In genomic region chr4:87541521-87541920, GRCh38 we compare ENCODE assay signal across 28 cellular contexts. TPM values are rescaled to one million over a fixed set of nuclear protein-coding genes. Genes with fewer than 3 reads are reported as not detected.
DNase-seq lines count a peak whose midpoint lies in the region; ATAC-seq and TF ChIP-seq lines count a peak whose summit lies in the region.
"Had no signal": no experiment of that assay in that cellular context is flagged by ENCODE, and none has a peak within 500 bp of the region (broad histone marks: within the 10 kb centered on the region; RNA-seq: fewer than 3 reads in every experiment).

No MANE protein-coding gene starts in this region.

- no peaks in the 10 kb centered on the region for H3K27me3 Mint-ChIP-seq in CD4-positive, alpha-beta T cell
- H3K27me3 Mint-ChIP-seq: activated CD8-positive, alpha-beta T cell treated with anti-CD3 and anti-CD28 coated beads for 36 hours; activated T-helper 17 cell treated with anti-CD3 and anti-CD28 coated beads, Interleukin-2, amount 50 U/mL, for 72 hours; stimulated activated naive CD8-positive, alpha-beta T cell treated with anti-CD3 and anti-CD28 coated beads, Interleukin-15, amount 100 ng/mL, for 72 hours had no signal

- TF ChIP-seq EP300 in gastroesophageal sphincter (IDR thresholded peaks at IDR 0.05) (no peak), tibial nerve (IDR thresholded peaks at IDR 0.05) (no peak)

- H3K36me3 Mint-ChIP-seq in CD4-positive, alpha-beta T cell (ENCODE audit: low read depth), result no peaks in the 10 kb centered on the region
- H3K36me3 Mint-ChIP-seq: activated naive CD4-positive, alpha-beta T cell treated with anti-CD3 and anti-CD28 coated beads, Interleukin-2, amount 50 U/mL, for 72 hours had no signal

- ATAC-seq in gastroesophageal sphincter, result no peak
- ATAC-seq in CD4-positive, alpha-beta T cell (ENCODE audit: poor library complexity), result no peak
- ATAC-seq: activated CD8-positive, alpha-beta T cell treated with anti-CD3 and anti-CD28 coated beads for 36 hours; activated naive CD4-positive, alpha-beta T cell treated with anti-CD3 and anti-CD28 coated beads, Interleukin-2, amount 50 U/mL, for 72 hours; activated T-helper 17 cell treated with anti-CD3 and anti-CD28 coated beads, Interleukin-2, amount 50 U/mL, for 72 hours; SK-N-SH treated with all-trans-retinoic acid at 6 μM for 48 hours; stimulated activated naive CD8-positive, alpha-beta T cell treated with anti-CD3 and anti-CD28 coated beads, Interleukin-15, amount 100 ng/mL, for 72 hours had no signal

- H3K27me3 ChIP-seq in gastroesophageal sphincter (no peaks in the 10 kb centered on the region), prostate gland (replicated peaks; ENCODE audit: insufficient read depth) (no peaks in the 10 kb centered on the region), tibial nerve (no peaks in the 10 kb centered on the region)
- H3K27me3 ChIP-seq in CD4-positive, alpha-beta T cell (ENCODE audit: control insufficient read depth, insufficient read depth, low read length), result no peaks in the 10 kb centered on the region
- H3K27me3 ChIP-seq: cardiac muscle cell, neutrophil had no signal

- CTCF ChIA-PET in CD4-positive, alpha-beta T cell (lab: Charles Lee), result no interaction called here

- H3K4me1 Mint-ChIP-seq in CD4-positive, alpha-beta T cell (ENCODE audit: low read depth), result no peaks in the 10 kb centered on the region
- H3K4me1 Mint-ChIP-seq: activated T-helper 17 cell treated with anti-CD3 and anti-CD28 coated beads, Interleukin-2, amount 50 U/mL, for 72 hours; stimulated activated naive CD8-positive, alpha-beta T cell treated with anti-CD3 and anti-CD28 coated beads, Interleukin-15, amount 100 ng/mL, for 72 hours had no signal

- no peak overlapping the region for H3K27ac Mint-ChIP-seq in CD4-positive, alpha-beta T cell
- H3K27ac Mint-ChIP-seq: activated CD8-positive, alpha-beta T cell treated with anti-CD3 and anti-CD28 coated beads for 36 hours; activated naive CD4-positive, alpha-beta T cell treated with anti-CD3 and anti-CD28 coated beads, Interleukin-2, amount 50 U/mL, for 72 hours; activated T-helper 17 cell treated with anti-CD3 and anti-CD28 coated beads, Interleukin-2, amount 50 U/mL, for 72 hours; stimulated activated naive CD8-positive, alpha-beta T cell treated with anti-CD3 and anti-CD28 coated beads, Interleukin-15, amount 100 ng/mL, for 72 hours had no signal

- no peaks in the 10 kb centered on the region for H3K36me3 ChIP-seq in gastroesophageal sphincter
- no peaks in the 10 kb centered on the region for H3K36me3 ChIP-seq in prostate gland
- no peaks in the 10 kb centered on the region for H3K36me3 ChIP-seq in tibial nerve
- H3K36me3 ChIP-seq: cardiac muscle cell, neutrophil had no signal

- H3K4me3 Mint-ChIP-seq in CD4-positive, alpha-beta T cell, result no peak overlapping the region
- H3K4me3 Mint-ChIP-seq: activated CD8-positive, alpha-beta T cell treated with anti-CD3 and anti-CD28 coated beads for 36 hours; activated T-helper 17 cell treated with anti-CD3 and anti-CD28 coated beads, Interleukin-2, amount 50 U/mL, for 72 hours; stimulated activated naive CD8-positive, alpha-beta T cell treated with anti-CD3 and anti-CD28 coated beads, Interleukin-15, amount 100 ng/mL, for 72 hours had no signal

- intact Hi-C loops in prostate gland (cut with DNase I), result loop anchor here (5.0 to 10.0 kb wide), 2 partner anchors 164 to 683 kb away; no protein-coding TSS in a partner anchor
- intact Hi-C loops in CD4-positive, alpha-beta T cell (cut with DNase I, micrococcal nuclease), result no loop called here

- POLR2A ChIA-PET in CD4-positive, alpha-beta T cell (lab: Charles Lee), result no interaction called here

- H3K27ac ChIP-seq in cingulate gyrus (ENCODE audit: low read depth, low read length) (peak overlapping the region; percentile 33), gastroesophageal sphincter (peak overlapping the region; percentile 69 to 99 (median 84)), prostate gland (peak overlapping the region; percentile 28 to 41), tibial nerve (peak overlapping the region; percentile 4 to 53 (median 44))
- H3K27ac ChIP-seq in CD4-positive, alpha-beta T cell (ENCODE audit: low read depth, low read length), result no peak overlapping the region
- H3K27ac ChIP-seq: C4-2B, cardiac muscle cell, neutrophil had no signal

- peaks cover 7 to 44% (median 19%) of the 10 kb centered on the region in 3 donors for H3K4me1 ChIP-seq in gastroesophageal sphincter
- H3K4me1 ChIP-seq in prostate gland (replicated peaks), result no peaks in the 10 kb centered on the region
- peaks cover 0 to 3% (median 1%) of the 10 kb centered on the region in 4 donors for H3K4me1 ChIP-seq in tibial nerve

- 60% methylated on average over 1 of the region's 4 CpGs; no CpG with 5 or more reads in 1 of the 2 donors for WGBS in gastroesophageal sphincter (ENCODE audit: low coverage in 1 of 2), 2 donors
- WGBS in prostate gland, result 51% methylated on average over 4 of the region's 4 CpGs
- WGBS in tibial nerve, 2 donors, result 48 to 63% methylated on average over 4 of the region's 4 CpGs

- DNase-seq in prostate gland (ENCODE audit: low spot score), result no peak
- DNase-seq in tibial nerve (ENCODE audit: low spot score in 2 of 2), result no peak
- no peak for DNase-seq in SKM-1 (lab: John Stamatoyannopoulos, UW; ENCODE audit: unreplicated experiment)
- DNase-seq in CD4-positive, alpha-beta T cell, result no peak
- no peak for DNase-seq in CD1c-positive myeloid dendritic cell (ENCODE audit: extremely low spot score)
- no peak for DNase-seq in NCI-H2196 treated with DMSO at 0.1 percent for 48 hours (lab: John Stamatoyannopoulos, UW; ENCODE audit: unreplicated experiment)
- DNase-seq: activated CD4-positive, alpha-beta T cell treated with anti-CD3 and anti-CD28 coated beads for 1 hour; activated CD8-positive, alpha-beta T cell treated with anti-CD3 and anti-CD28 coated beads for 36 hours; Calu3; dermis blood vessel endothelial cell; Kasumi-1; midbrain; NCI-H1436 treated with DMSO at 0.1 percent for 48 hours; NCI-H2107; NCI-H446 treated with DMSO at 0.1 percent for 48 hours; NCI-H82; RPMI8226; small intestine; stimulated activated naive CD8-positive, alpha-beta T cell treated with anti-CD3 and anti-CD28 coated beads, Interleukin-15, amount 100 ng/mL, for 72 hours; T-helper 2 cell had no signal

- H3K4me3 ChIP-seq in gastroesophageal sphincter (no peak overlapping the region), prostate gland (no peak overlapping the region), tibial nerve (no peak overlapping the region)
- H3K4me3 ChIP-seq: cardiac muscle cell had no signal

- no peaks in the 10 kb centered on the region for H3K9me3 ChIP-seq in gastroesophageal sphincter
- H3K9me3 ChIP-seq in prostate gland, result no peaks in the 10 kb centered on the region
- H3K9me3 ChIP-seq in tibial nerve, result no peaks in the 10 kb centered on the region
- no peaks in the 10 kb centered on the region for H3K9me3 ChIP-seq in CD4-positive, alpha-beta T cell (ENCODE audit: control insufficient read depth, low read length)
- H3K9me3 ChIP-seq: neutrophil had no signal

- H3K9me3 Mint-ChIP-seq in CD4-positive, alpha-beta T cell, result no peaks in the 10 kb centered on the region
- H3K9me3 Mint-ChIP-seq: activated CD8-positive, alpha-beta T cell treated with anti-CD3 and anti-CD28 coated beads for 36 hours; activated naive CD4-positive, alpha-beta T cell treated with anti-CD3 and anti-CD28 coated beads, Interleukin-2, amount 50 U/mL, for 72 hours; activated T-helper 17 cell treated with anti-CD3 and anti-CD28 coated beads, Interleukin-2, amount 50 U/mL, for 72 hours; stimulated activated naive CD8-positive, alpha-beta T cell treated with anti-CD3 and anti-CD28 coated beads, Interleukin-15, amount 100 ng/mL, for 72 hours had no signal

- TF ChIP-seq CTCF in gastroesophageal sphincter (IDR thresholded peaks at IDR 0.05) (no peak), prostate gland (IDR thresholded peaks at IDR 0.05) (no peak), tibial nerve (IDR thresholded peaks at IDR 0.05) (no peak)
- TF ChIP-seq CTCF in CD4-positive, alpha-beta T cell (IDR thresholded peaks at IDR 0.05), result no peak

- TF ChIP-seq POLR2A in gastroesophageal sphincter (IDR thresholded peaks at IDR 0.05) (no peak), prostate gland (IDR thresholded peaks at IDR 0.05) (no peak), tibial nerve (IDR thresholded peaks at IDR 0.05) (no peak)

RNA-seq across cellular contexts. Expression of gene SPARCL1, which starts 12.3 kb away (rescaled TPM):
- total RNA-seq in gastroesophageal sphincter (1,000 to 10,000 TPM; 1,558 to 2,335 (median 1,828) TPM), prostate gland (100 to 1,000 TPM; 248 to 377 TPM), tibial nerve (100 to 1,000 TPM; 312 to 741 (median 433) TPM)
- not detected for total RNA-seq in CD4-positive, alpha-beta T cell
- total RNA-seq: activated CD8-positive, alpha-beta T cell treated with anti-CD3 and anti-CD28 coated beads for 36 hours; activated naive CD4-positive, alpha-beta T cell treated with anti-CD3 and anti-CD28 coated beads, Interleukin-2, amount 50 U/mL, for 72 hours; Calu3; cardiac muscle cell had no signal

Comparison
In these comparisons a context has a peak if more than half of its experiments do, and no peak if none do; other contexts are left out.
1. RNA of gene SPARCL1, which starts 12.3 kb away (total RNA-seq): 1,558 to 2,335 TPM in gastroesophageal sphincter, 312 to 741 TPM in tibial nerve and 248 to 377 TPM in prostate gland; not detected in CD4-positive, alpha-beta T cell; every median in the first group is over 100 times any median in the second.